In the genomic region with DNA sequence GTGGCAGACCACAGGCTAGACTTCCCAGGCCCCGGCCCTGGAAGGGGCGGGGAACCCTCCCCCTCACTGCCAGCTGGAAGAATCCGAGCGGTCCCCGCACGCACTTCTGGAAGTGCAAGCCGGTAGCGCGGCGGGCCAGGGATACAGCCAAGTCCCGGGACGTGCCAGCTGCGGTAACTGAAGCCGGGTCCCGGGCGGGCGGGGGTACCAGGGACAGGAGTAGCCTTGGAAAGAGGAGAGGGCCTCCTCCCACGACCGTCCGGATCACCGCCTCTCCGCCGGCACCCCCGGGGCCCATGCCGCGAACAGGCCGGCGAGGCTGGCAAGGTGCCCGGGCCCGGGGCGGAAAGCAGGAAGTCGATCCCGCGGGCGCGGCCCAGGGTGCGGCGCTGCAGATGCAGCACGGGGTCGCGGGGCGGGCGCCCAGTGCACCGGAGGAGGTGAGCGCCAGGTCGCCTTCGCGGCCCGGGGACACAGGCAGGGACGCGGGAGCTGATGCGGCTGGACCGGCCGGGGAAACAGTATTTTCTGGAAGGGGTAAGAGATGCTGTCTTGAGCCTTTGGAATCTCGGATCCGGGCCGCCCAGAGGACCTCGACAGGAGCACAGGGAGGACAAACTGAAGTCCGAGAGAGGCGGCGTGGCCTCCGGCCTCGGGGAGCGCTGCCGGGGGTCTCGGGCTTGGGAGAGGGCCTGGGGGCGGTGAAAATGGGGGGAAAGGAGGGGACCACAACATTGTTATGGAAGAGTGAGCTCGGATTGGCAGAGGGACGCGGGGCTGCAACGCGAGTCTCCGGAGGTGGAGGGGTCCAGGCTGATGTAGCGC, we compare ENCODE assay signal across 8 cellular contexts. TPM values are rescaled to one million over a fixed set of nuclear protein-coding genes. Genes with fewer than 3 reads are reported as not detected.
DNase-seq lines count a peak whose midpoint lies in the region; ATAC-seq and TF ChIP-seq lines count a peak whose summit lies in the region.

No MANE protein-coding gene starts in this region.

- no peak overlapping the region for H3K9ac ChIP-seq in endodermal cell (ENCODE audit: extremely low read depth, low read length, poor library complexity, severe bottlenecking)

- H3K36me3 ChIP-seq in GM06990 (ENCODE audit: control insufficient read depth, insufficient read depth, low read length): no peaks in the 10 kb centered on the region; the same call in 1 of the 2 replicates
- H3K36me3 ChIP-seq in endodermal cell (ENCODE audit: control insufficient read depth, insufficient read depth, low read length): peaks cover 5% of the 10 kb centered on the region
- peaks cover 8% of the 10 kb centered on the region for H3K36me3 ChIP-seq in mesodermal cell (ENCODE audit: control insufficient read depth, insufficient read depth, low read length)

- peak overlapping the region; percentile 48 for H3K27ac Mint-ChIP-seq in endodermal cell

- H3K27ac ChIP-seq in endodermal cell (ENCODE audit: low read depth, low read length) (no peak overlapping the region), mesodermal cell (ENCODE audit: low read depth, low read length, severe bottlenecking) (no peak overlapping the region)

- TF ChIP-seq CTCF in GM06990 (IDR thresholded peaks at IDR 0.05; ENCODE audit: insufficient read depth, low read length, poor library complexity, severe bottlenecking): no peak
- no peak for TF ChIP-seq CTCF in endodermal cell (conservative IDR thresholded peaks at IDR 0.05)

- H3K9me3 ChIP-seq in endodermal cell (ENCODE audit: control insufficient read depth, low read length) (no peaks in the 10 kb centered on the region), mesodermal cell (ENCODE audit: control insufficient read depth, low read length) (no peaks in the 10 kb centered on the region)

- H3K4me3 ChIP-seq in GM06990 (replicated peaks; ENCODE audit: low read depth, low read length) (peak overlapping the region; percentile 90), endodermal cell (ENCODE audit: low read length) (peak overlapping the region; percentile 92), mesodermal cell (ENCODE audit: extremely low read depth, insufficient read depth, low read length, poor library complexity, severe bottlenecking) (peak overlapping the region; percentile 74)

- peaks cover 2% of the 10 kb centered on the region for H3K36me3 Mint-ChIP-seq in endodermal cell (ENCODE audit: low read depth)

- peaks cover 17% of the 10 kb centered on the region for H3K4me1 Mint-ChIP-seq in endodermal cell

- peak; percentile 66 for DNase-seq in GM06990 (ENCODE audit: extremely low read depth, insufficient read length)
- DNase-seq in NCI-H526 treated with DMSO at 0.1 percent for 48 hours (lab: John Stamatoyannopoulos, UW): peak; percentile 47
- DNase-seq in activated CD8-positive, alpha-beta memory T cell treated with anti-CD3 and anti-CD28 coated beads, Interleukin-2, amount 50 U/mL, for 4 hours: peak; percentile 58
- peak; percentile 89 for DNase-seq in endodermal cell
- DNase-seq in stimulated activated CD8-positive, alpha-beta memory T cell treated with anti-CD3 and anti-CD28 coated beads, Interleukin-15, amount 100 ng/mL, for 1 hour (ENCODE audit: low read depth): peak; percentile 22

- peaks cover 23% of the 10 kb centered on the region for H3K27me3 Mint-ChIP-seq in endodermal cell (ENCODE audit: insufficient read depth)

- H3K4me1 ChIP-seq in endodermal cell (ENCODE audit: control insufficient read depth, insufficient read depth, low read length) (peaks cover 5% of the 10 kb centered on the region), mesodermal cell (ENCODE audit: control insufficient read depth, insufficient read depth, low read length, poor library complexity, severe bottlenecking) (peaks cover 8% of the 10 kb centered on the region)

- WGBS in endodermal cell (ENCODE audit: insufficient coverage in 1 of 2, insufficient read length in 1 of 2), 2 experiments: 1% methylated on average over 30 to 74 of the region's 74 CpGs
- WGBS in mesodermal cell (ENCODE audit: insufficient coverage in 2 of 2), 2 experiments: 0 to 1% methylated on average over 54 to 68 of the region's 74 CpGs

- no peaks in the 10 kb centered on the region for H3K27me3 ChIP-seq in GM06990 (replicated peaks; ENCODE audit: control insufficient read depth, insufficient read depth, low read length)
- H3K27me3 ChIP-seq in endodermal cell (ENCODE audit: control insufficient read depth, insufficient read depth, low read length, poor library complexity, severe bottlenecking): peaks cover 22% of the 10 kb centered on the region

- no peaks in the 10 kb centered on the region for H3K9me3 Mint-ChIP-seq in endodermal cell

- ATAC-seq in HG02798 (IDR thresholded peaks at IDR 0.05; ENCODE audit: poor library complexity, unreplicated experiment): peak; percentile 21
- ATAC-seq in HG02623 (IDR thresholded peaks at IDR 0.05; ENCODE audit: unreplicated experiment): no peak

- peak overlapping the region; percentile 80 for H3K4me3 Mint-ChIP-seq in endodermal cell

RNA-seq across cellular contexts. Expression of gene SLC35C1, which starts 0.8 kb away (rescaled TPM):
- 10 to 100 TPM; 11.4 to 16.0 TPM for total RNA-seq in endodermal cell
- polyA plus RNA-seq in endodermal cell (2013, experiment 1 of 2): 11.5 TPM
- polyA plus RNA-seq in endodermal cell (2013, experiment 2 of 2): 10.1 TPM
- polyA plus RNA-seq in mesodermal cell (2013, experiment 1 of 2): 10.4 TPM
- 10.9 TPM for polyA plus RNA-seq in mesodermal cell (2013, experiment 2 of 2)

RNA-seq across cellular contexts. Expression of gene CRY2, which starts 43.1 kb away (rescaled TPM):
- 10 to 100 TPM; 19.8 to 20.1 TPM for total RNA-seq in endodermal cell
- 14.0 TPM for polyA plus RNA-seq in endodermal cell (2013, experiment 1 of 2)
- polyA plus RNA-seq in endodermal cell (2013, experiment 2 of 2): 10.8 TPM
- polyA plus RNA-seq in mesodermal cell (2013, experiment 1 of 2): 11.6 TPM
- polyA plus RNA-seq in mesodermal cell (2013, experiment 2 of 2): 10.0 TPM

Comparison
In these comparisons a context has a peak if more than half of its experiments do, and no peak if none do; other contexts are left out.
1. DNase-seq: peak in every context shown above with its lines; median percentile 89 in endodermal cell; 66 in GM06990; 58 in activated CD8-positive, alpha-beta memory T cell treated with anti-CD3 and anti-CD28 coated beads, Interleukin-2, amount 50 U/mL, for 4 hours; 47 in NCI-H526 treated with DMSO at 0.1 percent for 48 hours; 22 in stimulated activated CD8-positive, alpha-beta memory T cell treated with anti-CD3 and anti-CD28 coated beads, Interleukin-15, amount 100 ng/mL, for 1 hour.